In genomic region chr10:22911889-22912762, GRCh38 we compare ENCODE assay signal across 1 cellular context.
TF ChIP-seq lines count a peak whose summit lies in the region.

No MANE protein-coding gene starts in this region.

TF ChIP-seq in K562, 482 proteins besides CTCF, POLR2A, EP300 and RAD21:
- TF ChIP-seq XRCC4 (IDR thresholded peaks at IDR 0.05; ENCODE audit: extremely low read depth, insufficient read depth, insufficient read length) = no peak
- peak; percentile 72 for TF ChIP-seq NFIC (IDR thresholded peaks at IDR 0.05)
- TF ChIP-seq ZBTB7A (IDR thresholded peaks at IDR 0.05; ENCODE audit: borderline replicate concordance, control insufficient read depth, low read depth, low read length) = no peak
- no peak for TF ChIP-seq CXXC5 (CRISPR knock-in tag; IDR thresholded peaks at IDR 0.05)
- 0 out of 2 replicates have a peak, but pooled peaks have one; percentile 36 for TF ChIP-seq ZNF384 (IDR thresholded peaks at IDR 0.05; ENCODE audit: low read depth, low read length)
- peak; percentile 19; the same call in 1 of the 2 replicates for TF ChIP-seq KLF16 (IDR thresholded peaks at IDR 0.05)
- TF ChIP-seq JUNB (CRISPR knock-in tag; conservative IDR thresholded peaks at IDR 0.05) = no peak
- 0 out of 2 replicates have a peak, but pooled peaks have one; percentile 31 for TF ChIP-seq ADNP (tag; IDR thresholded peaks at IDR 0.05)
TF ChIP-seq in K562: peak in this region for 4.
